In genomic region chr6:52251113-52251512, GRCh38 we compare ENCODE assay signal across 24 cellular contexts. TPM values are rescaled to one million over a fixed set of nuclear protein-coding genes. Genes with fewer than 3 reads are reported as not detected.
DNase-seq lines count a peak whose midpoint lies in the region; ATAC-seq, FAIRE-seq and TF ChIP-seq lines count a peak whose summit lies in the region.
"Had no signal": no experiment of that assay in that cellular context is flagged by ENCODE, and none has a peak within 500 bp of the region (broad histone marks: within the 10 kb centered on the region; RNA-seq: fewer than 3 reads in every experiment).

No MANE protein-coding gene starts in this region.

- peaks cover 12% of the 10 kb centered on the region for H3K4me1 ChIP-seq in GM12878 (ENCODE audit: control insufficient read depth, insufficient read depth, low read length)
- peaks cover 4% of the 10 kb centered on the region; the same call in 1 of the 2 replicates for H3K4me1 ChIP-seq in MM.1S (ENCODE audit: low read length)
- H3K4me1 ChIP-seq: BLaER1, HAP-1 had no signal

- no peak for TF ChIP-seq POLR2A in GM12891 (IDR thresholded peaks at IDR 0.05; ENCODE audit: low read depth, low read length)
- no peak for TF ChIP-seq POLR2A in GM12878 (IDR thresholded peaks at IDR 0.05; ENCODE audit: low read depth, low read length)

- no peak for DNase-seq in activated CD8-positive, alpha-beta T cell treated with anti-CD3 and anti-CD28 coated beads for 36 hours
- no peak for DNase-seq in activated CD8-positive, alpha-beta T cell treated with anti-CD3 and anti-CD28 coated beads, Interleukin-2, amount 10 ng/mL, durations not matched to agents 7 days and 5 days
- DNase-seq in GM12891 (ENCODE audit: insufficient read length, low spot score) (no peak), GM12878 (ENCODE audit: low read depth, low spot score) (no peak), MM.1S (no peak)
- no peak for DNase-seq in activated CD4-positive, alpha-beta memory T cell treated with anti-CD3 and anti-CD28 coated beads for 36 hours
- DNase-seq: 8988T; Calu3; CD8-positive, alpha-beta T cell; DMS53; DND-41; EL; GM23248 had no signal

- peak; percentile 15 for ATAC-seq in activated CD8-positive, alpha-beta T cell treated with anti-CD3 and anti-CD28 coated beads for 36 hours
- ATAC-seq in activated CD8-positive, alpha-beta T cell treated with anti-CD3 and anti-CD28 coated beads, Interleukin-2, amount 10 ng/mL, durations not matched to agents 7 days and 5 days, result no peak
- ATAC-seq in GM21390 (IDR thresholded peaks at IDR 0.05; ENCODE audit: unreplicated experiment) (peak; percentile 46), GM12878 (peak; percentile 24; the same call in 2 of the 3 replicates)
- ATAC-seq: CD8-positive, alpha-beta T cell had no signal

- peaks cover 40% of the 10 kb centered on the region for H3K4me1 Mint-ChIP-seq in activated CD8-positive, alpha-beta T cell treated with anti-CD3 and anti-CD28 coated beads for 36 hours (ENCODE audit: low read depth)
- peaks cover 19% of the 10 kb centered on the region for H3K4me1 Mint-ChIP-seq in activated CD8-positive, alpha-beta T cell treated with anti-CD3 and anti-CD28 coated beads, Interleukin-2, amount 10 ng/mL, durations not matched to agents 7 days and 5 days (ENCODE audit: low read depth)
- peaks cover 41% of the 10 kb centered on the region for H3K4me1 Mint-ChIP-seq in activated CD4-positive, alpha-beta memory T cell treated with anti-CD3 and anti-CD28 coated beads for 36 hours (ENCODE audit: low read depth)
- H3K4me1 Mint-ChIP-seq: CD14-positive monocyte had no signal

- no peaks in the 10 kb centered on the region for H3K36me3 Mint-ChIP-seq in activated CD8-positive, alpha-beta T cell treated with anti-CD3 and anti-CD28 coated beads for 36 hours (ENCODE audit: low read depth)
- H3K36me3 Mint-ChIP-seq in activated CD8-positive, alpha-beta T cell treated with anti-CD3 and anti-CD28 coated beads, Interleukin-2, amount 10 ng/mL, durations not matched to agents 7 days and 5 days (ENCODE audit: low read depth), result no peaks in the 10 kb centered on the region
- no peaks in the 10 kb centered on the region for H3K36me3 Mint-ChIP-seq in activated CD4-positive, alpha-beta memory T cell treated with anti-CD3 and anti-CD28 coated beads for 36 hours
- H3K36me3 Mint-ChIP-seq: CD14-positive monocyte; CD8-positive, alpha-beta T cell had no signal

- intact Hi-C loops in activated CD8-positive, alpha-beta T cell treated with anti-CD3 and anti-CD28 coated beads for 36 hours (cut with micrococcal nuclease), result no loop called here
- intact Hi-C loops in GM12878 (cut with micrococcal nuclease; ENCODE audit: unreplicated experiment), result no loop called here
- intact Hi-C loops in activated CD4-positive, alpha-beta memory T cell treated with anti-CD3 and anti-CD28 coated beads for 36 hours (cut with micrococcal nuclease), result loop anchor here (2.0 to 10.0 kb wide), 4 partner anchors 16 to 396 kb away; no protein-coding TSS in a partner anchor

- no peaks in the 10 kb centered on the region for H3K9me3 Mint-ChIP-seq in activated CD8-positive, alpha-beta T cell treated with anti-CD3 and anti-CD28 coated beads for 36 hours
- no peaks in the 10 kb centered on the region for H3K9me3 Mint-ChIP-seq in activated CD8-positive, alpha-beta T cell treated with anti-CD3 and anti-CD28 coated beads, Interleukin-2, amount 10 ng/mL, durations not matched to agents 7 days and 5 days (ENCODE audit: insufficient read depth)
- no peaks in the 10 kb centered on the region for H3K9me3 Mint-ChIP-seq in activated CD4-positive, alpha-beta memory T cell treated with anti-CD3 and anti-CD28 coated beads for 36 hours
- H3K9me3 Mint-ChIP-seq: CD8-positive, alpha-beta T cell had no signal

- H3K27me3 ChIP-seq in GM12878 (replicated peaks in 1 of 2; ENCODE audit: control insufficient read depth in 2 of 2, insufficient read depth in 2 of 2, low read length in 1 of 2) (no peaks in the 10 kb centered on the region; a peak in 2 of 4 replicates), MM.1S (replicated peaks; ENCODE audit: insufficient read depth, low read length) (no peaks in the 10 kb centered on the region)
- H3K27me3 ChIP-seq: BLaER1 had no signal

- CTCF ChIA-PET in activated CD8-positive, alpha-beta T cell treated with anti-CD3 and anti-CD28 coated beads for 36 hours (lab: Charles Lee), result interaction anchor here (0.9 to 2.7 kb wide), 7 partner anchors 9 to 93 kb away, joined by 3 to 9 read pairs (median 4); no protein-coding TSS in a partner anchor
- CTCF ChIA-PET in activated CD8-positive, alpha-beta T cell treated with anti-CD3 and anti-CD28 coated beads, Interleukin-2, amount 10 ng/mL, durations not matched to agents 7 days and 5 days (lab: Charles Lee), result interaction anchor here (1.0 to 1.5 kb wide), 2 partner anchors 20 to 23 kb away, joined by 3 to 4 read pairs; no protein-coding TSS in a partner anchor
- CTCF ChIA-PET in GM12878 (lab: Yijun Ruan, JAX), result interaction anchor here (0.9 to 3.5 kb wide), 5 partner anchors 11 to 149 kb away, joined by 3 to 21 read pairs (median 4); no protein-coding TSS in a partner anchor
- CTCF ChIA-PET in activated CD4-positive, alpha-beta memory T cell treated with anti-CD3 and anti-CD28 coated beads for 36 hours (lab: Charles Lee), result interaction anchor here (0.7 to 2.9 kb wide), 6 partner anchors 12 to 91 kb away, joined by 3 to 13 read pairs (median 5); no protein-coding TSS in a partner anchor

- H3K27ac Mint-ChIP-seq in activated CD8-positive, alpha-beta T cell treated with anti-CD3 and anti-CD28 coated beads for 36 hours, result no peak overlapping the region
- no peak overlapping the region for H3K27ac Mint-ChIP-seq in activated CD8-positive, alpha-beta T cell treated with anti-CD3 and anti-CD28 coated beads, Interleukin-2, amount 10 ng/mL, durations not matched to agents 7 days and 5 days
- no peak overlapping the region for H3K27ac Mint-ChIP-seq in activated CD4-positive, alpha-beta memory T cell treated with anti-CD3 and anti-CD28 coated beads for 36 hours
- H3K27ac Mint-ChIP-seq: CD14-positive monocyte; CD8-positive, alpha-beta T cell had no signal

- TF ChIP-seq CTCF in activated CD8-positive, alpha-beta T cell treated with anti-CD3 and anti-CD28 coated beads for 36 hours (IDR thresholded peaks at IDR 0.05), result no peak
- TF ChIP-seq CTCF in GM12878 (IDR thresholded peaks at IDR 0.05 in 2 of 3, conservative IDR thresholded peaks at IDR 0.05 in 1 of 3; ENCODE audit: control insufficient read depth in 2 of 3, extremely low read depth in 1 of 3, insufficient read depth in 1 of 3, low read depth in 3 of 3, low read length in 3 of 3) (no peak), MM.1S (IDR thresholded peaks at IDR 0.05; ENCODE audit: low read length) (no peak)

- no peak for FAIRE-seq in GM12891 (lab: Jason Lieb, UNC)
- FAIRE-seq in GM12878 (lab: Jason Lieb, UNC), result no peak
- FAIRE-seq: GM12892 had no signal

- RAD21 ChIA-PET in GM12878 (lab: Charles Lee; ENCODE audit: unreplicated experiment), result interaction anchor here (1.4 kb wide), 1 partner anchor 9 kb away, joined by 5 read pairs; no protein-coding TSS in a partner anchor

- no peaks in the 10 kb centered on the region for H3K9me2 ChIP-seq in MM.1S (replicated peaks; ENCODE audit: insufficient read depth, low read length)

- no peaks in the 10 kb centered on the region for H3F3A ChIP-seq in MM.1S (ENCODE audit: insufficient read depth, low read length)

- peaks cover 34% of the 10 kb centered on the region for H3K27me3 Mint-ChIP-seq in activated CD8-positive, alpha-beta T cell treated with anti-CD3 and anti-CD28 coated beads for 36 hours
- peaks cover 66% of the 10 kb centered on the region for H3K27me3 Mint-ChIP-seq in activated CD8-positive, alpha-beta T cell treated with anti-CD3 and anti-CD28 coated beads, Interleukin-2, amount 10 ng/mL, durations not matched to agents 7 days and 5 days (ENCODE audit: low read depth)
- peaks cover 54% of the 10 kb centered on the region for H3K27me3 Mint-ChIP-seq in activated CD4-positive, alpha-beta memory T cell treated with anti-CD3 and anti-CD28 coated beads for 36 hours

- H2AFZ ChIP-seq in GM12878 (ENCODE audit: control insufficient read depth, low read depth, low read length), result no peak overlapping the region
- no peak overlapping the region for H2AFZ ChIP-seq in MM.1S (ENCODE audit: low read length)
- H2AFZ ChIP-seq: GM23248 had no signal

- H3K27ac ChIP-seq in GM12878 (ENCODE audit: control insufficient read depth, insufficient read depth), result no peak overlapping the region
- H3K27ac ChIP-seq in MM.1S (ENCODE audit: low read length), result no peak overlapping the region
- H3K27ac ChIP-seq: BLaER1, GM23248, HL-60 had no signal

- no peaks in the 10 kb centered on the region; the same call in 2 of the 3 replicates for H3K9me3 ChIP-seq in GM12878 (replicated peaks; ENCODE audit: control insufficient read depth, insufficient read depth, low read length)
- H3K9me3 ChIP-seq in MM.1S (replicated peaks; ENCODE audit: insufficient read depth, low read length), result no peaks in the 10 kb centered on the region
- H3K9me3 ChIP-seq: BLaER1, HAP-1 had no signal

- H3K36me3 ChIP-seq in GM12878 (ENCODE audit: control insufficient read depth in 2 of 2, insufficient read depth in 2 of 2, low read length in 1 of 2) (no peaks in the 10 kb centered on the region), MM.1S (replicated peaks; ENCODE audit: insufficient read depth, low read length) (no peaks in the 10 kb centered on the region)
- H3K36me3 ChIP-seq: BLaER1, HAP-1 had no signal

- H3K79me2 ChIP-seq in GM12878 (ENCODE audit: control insufficient read depth, insufficient read depth, low read length) (no peaks in the 10 kb centered on the region), MM.1S (ENCODE audit: low read length) (no peaks in the 10 kb centered on the region)

- in situ Hi-C loops in GM12878 (cut with MboI), result no loop called here

- TF ChIP-seq RAD21 in GM12878 (IDR thresholded peaks at IDR 0.05; ENCODE audit: insufficient read depth, low read depth, low read length), result no peak

- no peak for TF ChIP-seq EP300 in GM12878 (IDR thresholded peaks at IDR 0.05; ENCODE audit: borderline replicate concordance in 1 of 2, control insufficient read depth in 1 of 2, low read depth in 2 of 2, low read length in 2 of 2)

- H3K4me2 ChIP-seq in GM12878 (ENCODE audit: control insufficient read depth, insufficient read depth) (no peak overlapping the region), MM.1S (ENCODE audit: low read depth, low read length) (no peak overlapping the region)
- H3K4me2 ChIP-seq: BLaER1 had no signal

- POLR2A ChIA-PET in activated CD8-positive, alpha-beta T cell treated with anti-CD3 and anti-CD28 coated beads for 36 hours (lab: Charles Lee), result interaction anchor here (0.6 to 1.0 kb wide), 2 partner anchors 23 to 29 kb away, joined by 3 read pairs; no protein-coding TSS in a partner anchor
- POLR2A ChIA-PET in activated CD8-positive, alpha-beta T cell treated with anti-CD3 and anti-CD28 coated beads, Interleukin-2, amount 10 ng/mL, durations not matched to agents 7 days and 5 days (lab: Charles Lee), result no interaction called here
- POLR2A ChIA-PET in GM12878 (lab: Charles Lee), result no interaction called here
- POLR2A ChIA-PET in activated CD4-positive, alpha-beta memory T cell treated with anti-CD3 and anti-CD28 coated beads for 36 hours (lab: Charles Lee), result interaction anchor here (1.3 kb wide), 1 partner anchor 89 kb away, joined by 4 read pairs; no protein-coding TSS in a partner anchor

- H3K9ac ChIP-seq in GM12878 (ENCODE audit: control insufficient read depth, insufficient read depth, low read length) (no peak overlapping the region), MM.1S (ENCODE audit: low read length) (no peak overlapping the region)
- H3K9ac ChIP-seq: BLaER1, GM23248 had no signal

- no peak overlapping the region for H3K4me3 ChIP-seq in GM12878
- H3K4me3 ChIP-seq in MM.1S (ENCODE audit: low read length), result no peak overlapping the region
- H3K4me3 ChIP-seq: BLaER1, GM23248, HAP-1 had no signal

- SMC1A ChIA-PET in GM12878 (lab: Charles Lee; ENCODE audit: uncharacterized antibody, unreplicated experiment), result interaction anchor here (0.7 kb wide), 2 partner anchors 17 to 31 kb away, joined by 3 read pairs; no protein-coding TSS in a partner anchor

- no peaks in the 10 kb centered on the region for H4K20me1 ChIP-seq in GM12878 (ENCODE audit: control insufficient read depth, insufficient read depth)
- H4K20me1 ChIP-seq in MM.1S (ENCODE audit: insufficient read depth, low read length), result no peaks in the 10 kb centered on the region
- H4K20me1 ChIP-seq: BLaER1 had no signal

- H3K4me3 Mint-ChIP-seq in activated CD8-positive, alpha-beta T cell treated with anti-CD3 and anti-CD28 coated beads for 36 hours, result no peak overlapping the region
- H3K4me3 Mint-ChIP-seq in activated CD8-positive, alpha-beta T cell treated with anti-CD3 and anti-CD28 coated beads, Interleukin-2, amount 10 ng/mL, durations not matched to agents 7 days and 5 days, result no peak overlapping the region
- no peak overlapping the region for H3K4me3 Mint-ChIP-seq in activated CD4-positive, alpha-beta memory T cell treated with anti-CD3 and anti-CD28 coated beads for 36 hours
- H3K4me3 Mint-ChIP-seq: CD14-positive monocyte; CD8-positive, alpha-beta T cell had no signal

- BruUV-seq in GM12878 (replicated peaks; lab: Mats Ljungman, UMichigan), result no TSS peak

RNA-seq across cellular contexts. Expression of gene IL17F, which starts 6.8 kb away (rescaled TPM):
- under 1 TPM; 0.76 to 0.86 TPM for total RNA-seq in activated CD8-positive, alpha-beta T cell treated with anti-CD3 and anti-CD28 coated beads for 36 hours
- not detected for total RNA-seq in activated CD8-positive, alpha-beta T cell treated with anti-CD3 and anti-CD28 coated beads, Interleukin-2, amount 10 ng/mL, durations not matched to agents 7 days and 5 days
- polyA plus RNA-seq in GM12891 (2012; ENCODE audit: low read depth, missing spikeins), result not detected
- total RNA-seq in GM12878 (2013; cell fraction: nucleolus; rRNA removed), result not detected in 2 replicates
- total RNA-seq in GM12878 (2014; rRNA removed) (not detected in 2 replicates), GM12878 (2014; rRNA removed; fragmentation: Illumina TruSeq; extraction: Trizol) (not detected in 2 replicates), GM12878 (2021) (not detected in 2 replicates)
- not detected for polyA plus RNA-seq in GM12878 (2011; ENCODE audit: low read depth)
- polyA plus RNA-seq in GM12878 (2011; rRNA removed) (not detected in 2 replicates), GM12878 (2014; fragmentation: Illumina TruSeq; extraction: Trizol) (not detected in 2 replicates), GM12878 (2014; fragmentation: Nextera tagmentation; extraction: Ambion mirVana) (not detected), GM12878 (2014; rRNA removed) (not detected in 2 replicates), GM12878 (2016; fragmentation: Nextera tagmentation; extraction: Ambion mirVana) (under 1 TPM in 1 of 2 experiments, not detected in 1; 0.20 TPM)
- not detected in 2 replicates for polyA plus RNA-seq in GM12878 (2011; cell fraction: cytosol; rRNA removed)
- polyA plus RNA-seq in GM12878 (2011; cell fraction: nucleus; rRNA removed), result not detected in 2 replicates
- not detected in 2 replicates for polyA plus RNA-seq in GM12878 (2012)
- polyA minus RNA-seq in GM12878 (2011; rRNA and poly(A)+ RNA removed), result not detected in 2 replicates
- not detected in 2 replicates for polyA minus RNA-seq in GM12878 (2011; cell fraction: cytosol; rRNA and poly(A)+ RNA removed)
- polyA minus RNA-seq in GM12878 (2011; cell fraction: nucleus; rRNA and poly(A)+ RNA removed), result not detected in 2 replicates
- 100 to 1,000 TPM; 113 to 119 TPM for total RNA-seq in activated CD4-positive, alpha-beta memory T cell treated with anti-CD3 and anti-CD28 coated beads for 36 hours
- total RNA-seq: A673; Calu3; CD8-positive, alpha-beta T cell; G401; GM23248; H4; HT1080 had no signal
- polyA plus RNA-seq: AG04450, CD14-positive monocyte, GM23248 had no signal

RNA-seq across cellular contexts. Expression of gene MCM3, which starts 33.4 kb away (rescaled TPM):
- 100 to 1,000 TPM; 291 to 293 TPM for total RNA-seq in activated CD8-positive, alpha-beta T cell treated with anti-CD3 and anti-CD28 coated beads for 36 hours
- total RNA-seq in activated CD8-positive, alpha-beta T cell treated with anti-CD3 and anti-CD28 coated beads, Interleukin-2, amount 10 ng/mL, durations not matched to agents 7 days and 5 days, result 100 to 1,000 TPM; 217 to 220 TPM
- 107 TPM for polyA plus RNA-seq in GM12891 (2012; ENCODE audit: low read depth, missing spikeins)
- 215 and 230 TPM in 2 replicates for total RNA-seq in GM12878 (2013; cell fraction: nucleolus; rRNA removed)
- 209 and 224 TPM in 2 replicates for total RNA-seq in GM12878 (2014; rRNA removed)
- 214 and 231 TPM in 2 replicates for total RNA-seq in GM12878 (2014; rRNA removed; fragmentation: Illumina TruSeq; extraction: Trizol)
- 185 and 191 TPM in 2 replicates for total RNA-seq in GM12878 (2021)
- 72.1 TPM for polyA plus RNA-seq in GM12878 (2011; ENCODE audit: low read depth)
- polyA plus RNA-seq in GM12878 (2011; rRNA removed), result 208 and 265 TPM in 2 replicates
- 235 and 264 TPM in 2 replicates for polyA plus RNA-seq in GM12878 (2011; cell fraction: cytosol; rRNA removed)
- polyA plus RNA-seq in GM12878 (2011; cell fraction: nucleus; rRNA removed), result 373 and 400 TPM in 2 replicates
- polyA plus RNA-seq in GM12878 (2012), result 83.8 and 87.9 TPM in 2 replicates
- 232 TPM in 2 replicates for polyA plus RNA-seq in GM12878 (2014; fragmentation: Illumina TruSeq; extraction: Trizol)
- 10 to 100 TPM; 74.1 to 96.3 TPM for polyA plus RNA-seq in GM12878 (2014; fragmentation: Nextera tagmentation; extraction: Ambion mirVana)
- polyA plus RNA-seq in GM12878 (2014; rRNA removed), result 195 and 202 TPM in 2 replicates
- polyA plus RNA-seq in GM12878 (2016; fragmentation: Nextera tagmentation; extraction: Ambion mirVana), result 100 to 1,000 TPM; 220 to 227 TPM
- polyA minus RNA-seq in GM12878 (2011; rRNA and poly(A)+ RNA removed), result 363 and 370 TPM in 2 replicates
- polyA minus RNA-seq in GM12878 (2011; cell fraction: cytosol; rRNA and poly(A)+ RNA removed), result 110 and 126 TPM in 2 replicates
- 182 and 265 TPM in 2 replicates for polyA minus RNA-seq in GM12878 (2011; cell fraction: nucleus; rRNA and poly(A)+ RNA removed)
- 100 to 1,000 TPM; 231 to 244 TPM for total RNA-seq in activated CD4-positive, alpha-beta memory T cell treated with anti-CD3 and anti-CD28 coated beads for 36 hours

Comparison
In these comparisons a context has a peak if more than half of its experiments do, and no peak if none do; other contexts are left out.
1. POLR2A ChIA-PET loops: an anchor here in activated CD8-positive, alpha-beta T cell treated with anti-CD3 and anti-CD28 coated beads for 36 hours (0.6 to 1.0 kb wide) and activated CD4-positive, alpha-beta memory T cell treated with anti-CD3 and anti-CD28 coated beads for 36 hours (1.3 kb wide); none called in activated CD8-positive, alpha-beta T cell treated with anti-CD3 and anti-CD28 coated beads, Interleukin-2, amount 10 ng/mL, durations not matched to agents 7 days and 5 days and GM12878.
2. RNA of gene IL17F, which starts 6.8 kb away (total RNA-seq): 113 to 119 TPM in activated CD4-positive, alpha-beta memory T cell treated with anti-CD3 and anti-CD28 coated beads for 36 hours; 0.76 to 0.86 TPM in activated CD8-positive, alpha-beta T cell treated with anti-CD3 and anti-CD28 coated beads for 36 hours, not detected in activated CD8-positive, alpha-beta T cell treated with anti-CD3 and anti-CD28 coated beads, Interleukin-2, amount 10 ng/mL, durations not matched to agents 7 days and 5 days and not detected in GM12878; every median in the first group is over 10 times any median in the second.